9 cellular contexts compared by ENCODE assay signal in the genomic region with DNA sequence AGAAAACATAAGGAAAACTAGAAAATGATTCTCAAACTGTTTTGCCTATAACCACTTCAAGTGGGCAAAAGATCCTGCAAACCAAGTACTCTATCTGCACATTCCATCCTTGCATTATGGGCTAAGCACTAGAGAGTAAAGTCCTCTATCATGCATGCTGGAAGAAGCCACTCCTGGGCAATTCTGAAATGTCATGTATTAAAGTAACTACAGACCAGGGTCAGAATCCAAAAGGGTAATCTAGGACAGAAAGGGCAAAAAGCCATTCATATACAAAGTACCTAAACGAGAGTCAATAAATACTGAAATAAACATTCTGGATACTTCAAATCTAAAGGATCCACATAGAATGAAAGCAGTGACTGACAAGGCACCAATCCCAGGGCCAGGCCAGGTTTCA. TPM values are rescaled to one million over a fixed set of nuclear protein-coding genes. Genes with fewer than 3 reads are reported as not detected.
A peak's percentile ranks its signal among the peaks of the same experiment; 100 is the strongest.
DNase-seq lines count a peak whose midpoint lies in the region; ATAC-seq and TF ChIP-seq lines count a peak whose summit lies in the region.
"Had no signal": no experiment of that assay in that cellular context is flagged by ENCODE, and none has a peak within 500 bp of the region (broad histone marks: within the 10 kb centered on the region; RNA-seq: fewer than 3 reads in every experiment).

No MANE protein-coding gene starts in this region.

- peak overlapping the region; percentile 52 for H3K4me2 ChIP-seq in DOHH2 (ENCODE audit: low read length)

- H3K27ac ChIP-seq in DOHH2 (ENCODE audit: low read depth, low read length), result no peak overlapping the region
- H3K27ac ChIP-seq in SJCRH30, result peak overlapping the region; percentile 87
- peak overlapping the region; percentile 79 to 86 for H3K27ac ChIP-seq in prostate gland

- peak overlapping the region; percentile 90 for H3K4me3 ChIP-seq in DOHH2 (ENCODE audit: low read length)
- H3K4me3 ChIP-seq in SJCRH30, result peak overlapping the region; percentile 84
- H3K4me3 ChIP-seq in prostate gland, result peak overlapping the region in 1 of 2 donors; percentile 52

- H3K79me2 ChIP-seq in DOHH2 (ENCODE audit: control insufficient read depth, low read length), result peaks cover 30% of the 10 kb centered on the region

- TF ChIP-seq CTCF in DOHH2 (IDR thresholded peaks at IDR 0.05; ENCODE audit: low read depth, low read length, poor library complexity, severe bottlenecking) (no peak), prostate gland (IDR thresholded peaks at IDR 0.05) (no peak)

- ATAC-seq in HG03135 (IDR thresholded peaks at IDR 0.05; ENCODE audit: unreplicated experiment) (no peak), HG03196 (IDR thresholded peaks at IDR 0.05; ENCODE audit: unreplicated experiment) (no peak), HG02642 (IDR thresholded peaks at IDR 0.05; ENCODE audit: poor library complexity, unreplicated experiment) (no peak)

- TF ChIP-seq POLR2A in prostate gland (IDR thresholded peaks at IDR 0.05), result no peak

- peaks cover 10% of the 10 kb centered on the region for H3K4me1 ChIP-seq in DOHH2 (ENCODE audit: control insufficient read depth, low read length)
- H3K4me1 ChIP-seq in SJCRH30, result no peaks in the 10 kb centered on the region
- H3K4me1 ChIP-seq in prostate gland (replicated peaks), result no peaks in the 10 kb centered on the region

- no peaks in the 10 kb centered on the region for H3K9me2 ChIP-seq in DOHH2 (replicated peaks; ENCODE audit: control insufficient read depth, low read length)

- H3K27me3 ChIP-seq in DOHH2 (ENCODE audit: control insufficient read depth, low read length) (no peaks in the 10 kb centered on the region), SJCRH30 (no peaks in the 10 kb centered on the region), prostate gland (replicated peaks; ENCODE audit: insufficient read depth) (no peaks in the 10 kb centered on the region)

- H3F3A ChIP-seq in DOHH2 (ENCODE audit: control insufficient read depth, insufficient read depth), result no peaks in the 10 kb centered on the region

- H4K20me1 ChIP-seq in DOHH2 (ENCODE audit: control insufficient read depth, insufficient read depth, low read depth, low read length), result no peaks in the 10 kb centered on the region

- intact Hi-C loops in prostate gland (cut with DNase I), result no loop called here

- H3K36me3 ChIP-seq in DOHH2 (ENCODE audit: control insufficient read depth, low read length), result no peaks in the 10 kb centered on the region
- H3K36me3 ChIP-seq in SJCRH30, result peaks cover 18% of the 10 kb centered on the region
- H3K36me3 ChIP-seq in prostate gland, result no peaks in the 10 kb centered on the region

- H3K9me3 ChIP-seq in DOHH2 (ENCODE audit: control insufficient read depth, insufficient read depth, low read length), result no peaks in the 10 kb centered on the region
- no peaks in the 10 kb centered on the region for H3K9me3 ChIP-seq in SJCRH30 (replicated peaks)
- no peaks in the 10 kb centered on the region for H3K9me3 ChIP-seq in prostate gland

- DNase-seq in SJCRH30 (no peak), fibroblast of peridontal ligament (ENCODE audit: extremely low read depth) (peak; percentile 2), prostate gland (ENCODE audit: low spot score) (no peak), Kasumi-1 (lab: John Stamatoyannopoulos, UW) (no peak)

- WGBS in prostate gland, result 0% methylated on average over 1 of the region's 1 CpG

RNA-seq across cellular contexts. Expression of a gene that starts 1.1 kb away (rescaled TPM):
- 103 and 105 TPM in 2 replicates for total RNA-seq in SJCRH30 (2014; rRNA removed; shearing (Covaris generic))
- total RNA-seq in prostate gland, result 10 to 100 TPM; 54.5 to 65.5 TPM

RNA-seq across cellular contexts. Expression of a gene that starts 28.6 kb away (rescaled TPM):
- total RNA-seq in SJCRH30 (2014; rRNA removed; shearing (Covaris generic)), result 10.9 and 11.0 TPM in 2 replicates
- total RNA-seq in prostate gland, result 10 to 100 TPM; 40.4 to 74.0 TPM

RNA-seq across cellular contexts. Expression of a gene that starts 39.5 kb away (rescaled TPM):
- 0.25 and 0.28 TPM in 2 replicates for total RNA-seq in SJCRH30 (2014; rRNA removed; shearing (Covaris generic))
- not detected for total RNA-seq in prostate gland
- total RNA-seq: posterior vena cava had no signal

RNA-seq across cellular contexts. Expression of a gene that starts 44.3 kb away (rescaled TPM):
- total RNA-seq in SJCRH30 (2014; rRNA removed; shearing (Covaris generic)), result 0.10 TPM in 1 of 2 replicates, not detected in the other
- total RNA-seq in prostate gland, result 1 to 10 TPM in 1 of 2 donors, under 1 TPM in 1; 0.73 to 2.8 TPM

RNA-seq across cellular contexts. Expression of a gene that starts 51.3 kb away (rescaled TPM):
- total RNA-seq in SJCRH30 (2014; rRNA removed; shearing (Covaris generic)), result 39.8 and 44.3 TPM in 2 replicates
- total RNA-seq in prostate gland, result 10 to 100 TPM; 29.4 to 82.3 TPM
